13 cellular contexts compared by ENCODE assay signal in genomic region chr13:50521750-50522149, GRCh38.
DNase-seq lines count a peak whose midpoint lies in the region; ATAC-seq and TF ChIP-seq lines count a peak whose summit lies in the region.
"Had no signal": no experiment of that assay in that cellular context is flagged by ENCODE, and none has a peak within 500 bp of the region (broad histone marks: within the 10 kb centered on the region; RNA-seq: fewer than 3 reads in every experiment).

No MANE protein-coding gene starts in this region.

- no peak overlapping the region for H3K27ac Mint-ChIP-seq in activated naive CD4-positive, alpha-beta T cell treated with anti-CD3 and anti-CD28 coated beads for 36 hours
- no peak overlapping the region for H3K27ac Mint-ChIP-seq in Calu3 (ENCODE audit: unreplicated experiment)
- H3K27ac Mint-ChIP-seq: CD4-positive, alpha-beta T cell; T-cell had no signal

- no peak overlapping the region for H3K4ac ChIP-seq in neuronal stem cell (ENCODE audit: low read length)

- BruUV-seq in Panc1 (replicated peaks; lab: Mats Ljungman, UMichigan) (no TSS peak), Calu3 (replicated peaks; lab: Mats Ljungman, UMichigan) (no TSS peak)

- ATAC-seq in Panc1 (no peak), GM18909 (IDR thresholded peaks at IDR 0.05; ENCODE audit: poor library complexity, unreplicated experiment) (no peak), GM18520 (IDR thresholded peaks at IDR 0.05; ENCODE audit: unreplicated experiment) (no peak)
- ATAC-seq: T-cell had no signal

- H3K4me1 ChIP-seq in BLaER1 treated with 17β-estradiol and CSF1 and Interleukin-3, amounts not matched to agents 10 nM and 100 nM, result peaks cover 43 to 65% (median 53%) of the 10 kb centered on the region in 10 experiments
- peaks cover 14% of the 10 kb centered on the region; the same call in 1 of the 2 replicates for H3K4me1 ChIP-seq in Panc1 (ENCODE audit: control insufficient read depth, insufficient read depth, low read length)
- H3K4me1 ChIP-seq in neuronal stem cell (ENCODE audit: control insufficient read depth in 2 of 2, insufficient read depth in 1 of 2, low read depth in 1 of 2, low read length in 2 of 2), result peaks cover 2% of the 10 kb centered on the region in 2 donors

- no peak overlapping the region for H2BK15ac ChIP-seq in neuronal stem cell (ENCODE audit: low read length)

- TF ChIP-seq CTCF in Panc1 (IDR thresholded peaks at IDR 0.05) (no peak), fibroblast of villous mesenchyme (IDR thresholded peaks at IDR 0.05; ENCODE audit: insufficient read depth, low read depth, low read length) (no peak), Calu3 (IDR thresholded peaks at IDR 0.05; ENCODE audit: unreplicated experiment) (no peak)

- H3K9ac ChIP-seq in BLaER1 treated with 17β-estradiol and CSF1 and Interleukin-3, amounts not matched to agents 10 nM and 100 nM, result peak overlapping the region in 1 of 11 experiments; percentile 54; a peak in 3 of 22 replicates
- no peak overlapping the region for H3K9ac ChIP-seq in neuronal stem cell (ENCODE audit: low read depth, low read length, poor library complexity)
- H3K9ac ChIP-seq: KMS-11 had no signal

- H3K18ac ChIP-seq in neuronal stem cell (ENCODE audit: low read length), result no peak overlapping the region

- H3K79me1 ChIP-seq in neuronal stem cell (ENCODE audit: low read depth, low read length), result no peaks in the 10 kb centered on the region

- no CpG with 5 or more reads among the region's 3 CpGs for WGBS in neuronal stem cell (ENCODE audit: extremely low coverage in 2 of 2, insufficient read length in 2 of 2, insufficient replicate concordance in 1 of 2), 2 donors

- DNase-seq in Panc1 (ENCODE audit: low read depth, low spot score), result no peak
- DNase-seq in fibroblast of villous mesenchyme (ENCODE audit: low read depth), result peak; percentile 84
- DNase-seq in neuronal stem cell (ENCODE audit: low spot score), result no peak
- no peak for DNase-seq in activated naive CD4-positive, alpha-beta T cell treated with anti-CD3 and anti-CD28 coated beads for 36 hours
- DNase-seq in Calu3, result no peak
- DNase-seq: caudate nucleus; CD4-positive, alpha-beta T cell; NCI-H524 treated with DMSO at 0.1 percent for 48 hours; T-cell had no signal

- POLR2A ChIA-PET in Panc1 (lab: Charles Lee), result interaction anchor here (0.6 kb wide), 1 partner anchor 79 kb away, joined by 3 read pairs; no protein-coding TSS in a partner anchor

- H3K4me2 ChIP-seq in BLaER1 treated with 17β-estradiol and CSF1 and Interleukin-3, amounts not matched to agents 10 nM and 100 nM, result peak overlapping the region; percentile 42 to 77 (median 59)
- H3K4me2 ChIP-seq in neuronal stem cell (ENCODE audit: insufficient read depth, low read length, poor library complexity, severe bottlenecking), result no peak overlapping the region
- H3K4me2 ChIP-seq: KMS-11 had no signal

- peaks cover 2% of the 10 kb centered on the region for H3K4me1 Mint-ChIP-seq in activated naive CD4-positive, alpha-beta T cell treated with anti-CD3 and anti-CD28 coated beads for 36 hours (ENCODE audit: low read depth)
- peaks cover 11% of the 10 kb centered on the region for H3K4me1 Mint-ChIP-seq in Calu3 (ENCODE audit: low read depth, unreplicated experiment)

- H3K4me3 Mint-ChIP-seq in activated naive CD4-positive, alpha-beta T cell treated with anti-CD3 and anti-CD28 coated beads for 36 hours, result no peak overlapping the region
- no peak overlapping the region for H3K4me3 Mint-ChIP-seq in Calu3 (ENCODE audit: low read depth, unreplicated experiment)
- H3K4me3 Mint-ChIP-seq: CD4-positive, alpha-beta T cell; T-cell had no signal

- H3K4me3 ChIP-seq in BLaER1 treated with 17β-estradiol and CSF1 and Interleukin-3, amounts not matched to agents 10 nM and 100 nM, result no peak overlapping the region
- H3K4me3 ChIP-seq in Panc1 (ENCODE audit: low read depth in 2 of 2, low read length in 2 of 2) (no peak overlapping the region), fibroblast of villous mesenchyme (ENCODE audit: low read depth, low read length) (no peak overlapping the region), neuronal stem cell (ENCODE audit: low read length in 2 of 2) (no peak overlapping the region)

- in situ Hi-C loops in Panc1 (cut with HindIII; ENCODE audit: low pct_unique_long_range_greater_than_20kb, low sequenced_read_pairs), result no loop called here

- no peak overlapping the region for H4K8ac ChIP-seq in neuronal stem cell (ENCODE audit: low read depth, low read length)

- no peak overlapping the region for H2BK120ac ChIP-seq in neuronal stem cell (ENCODE audit: low read depth, low read length)

- H3K36me3 Mint-ChIP-seq in activated naive CD4-positive, alpha-beta T cell treated with anti-CD3 and anti-CD28 coated beads for 36 hours (ENCODE audit: low read depth), result no peaks in the 10 kb centered on the region
- no peaks in the 10 kb centered on the region for H3K36me3 Mint-ChIP-seq in Calu3 (ENCODE audit: insufficient read depth, unreplicated experiment)
- H3K36me3 Mint-ChIP-seq: T-cell had no signal

- CTCF ChIA-PET in Panc1 (lab: Charles Lee) (no interaction called here), Calu3 (lab: Charles Lee) (no interaction called here)
- CTCF ChIA-PET in activated naive CD4-positive, alpha-beta T cell treated with anti-CD3 and anti-CD28 coated beads for 36 hours (lab: Charles Lee), result no interaction called here

- H3K9me3 ChIP-seq in BLaER1 treated with 17β-estradiol and CSF1 and Interleukin-3, amounts not matched to agents 10 nM and 100 nM (replicated peaks in 1 of 11), result peaks cover 0 to 15% (median 0%) of the 10 kb centered on the region in 11 experiments; a peak in 2 of 22 replicates
- H3K9me3 ChIP-seq in Panc1 (ENCODE audit: control insufficient read depth, insufficient read depth, low read depth, low read length) (no peaks in the 10 kb centered on the region), neuronal stem cell (replicated peaks in 1 of 2; ENCODE audit: control insufficient read depth in 2 of 2, insufficient read depth in 1 of 2, low read depth in 1 of 2, low read length in 2 of 2) (no peaks in the 10 kb centered on the region)

- no peaks in the 10 kb centered on the region for H3K9me3 Mint-ChIP-seq in activated naive CD4-positive, alpha-beta T cell treated with anti-CD3 and anti-CD28 coated beads for 36 hours
- H3K9me3 Mint-ChIP-seq in Calu3 (ENCODE audit: low read depth, unreplicated experiment), result no peaks in the 10 kb centered on the region
- H3K9me3 Mint-ChIP-seq: CD4-positive, alpha-beta T cell; T-cell had no signal

- H3K36me3 ChIP-seq in BLaER1 treated with 17β-estradiol and CSF1 and Interleukin-3, amounts not matched to agents 10 nM and 100 nM, result no peaks in the 10 kb centered on the region
- H3K36me3 ChIP-seq in Panc1 (ENCODE audit: control insufficient read depth, insufficient read depth, low read length), result no peaks in the 10 kb centered on the region
- no peaks in the 10 kb centered on the region for H3K36me3 ChIP-seq in neuronal stem cell (replicated peaks in 1 of 2; ENCODE audit: control insufficient read depth in 2 of 2, insufficient read depth in 2 of 2, low read length in 2 of 2)

- H3K23ac ChIP-seq in neuronal stem cell (ENCODE audit: low read depth, low read length, poor library complexity), result no peak overlapping the region

- H3K27me3 ChIP-seq in BLaER1 treated with 17β-estradiol and CSF1 and Interleukin-3, amounts not matched to agents 10 nM and 100 nM, result no peaks in the 10 kb centered on the region
- no peaks in the 10 kb centered on the region for H3K27me3 ChIP-seq in Panc1 (ENCODE audit: control insufficient read depth, insufficient read depth, low read length)
- no peaks in the 10 kb centered on the region for H3K27me3 ChIP-seq in neuronal stem cell (ENCODE audit: control insufficient read depth in 3 of 3, insufficient read depth in 3 of 3, low read depth in 1 of 3, low read length in 3 of 3)

- H3K27ac ChIP-seq in BLaER1 treated with 17β-estradiol and CSF1 and Interleukin-3, amounts not matched to agents 10 nM and 100 nM, result peak overlapping the region in 9 of 11 experiments; percentile 8 to 48 (median 29); a peak in 9 of 22 replicates
- H3K27ac ChIP-seq in Panc1 (ENCODE audit: low read length), result peak overlapping the region; percentile 71
- H3K27ac ChIP-seq in neuronal stem cell (replicated peaks; ENCODE audit: low read length), result no peak overlapping the region
- H3K27ac ChIP-seq: KMS-11 had no signal

- H2BK12ac ChIP-seq in neuronal stem cell (ENCODE audit: low read length), result no peak overlapping the region

- no peak overlapping the region for H2AK5ac ChIP-seq in neuronal stem cell (ENCODE audit: low read depth, low read length)

- H4K20me1 ChIP-seq in BLaER1 treated with 17β-estradiol and CSF1 and Interleukin-3, amounts not matched to agents 10 nM and 100 nM, result no peaks in the 10 kb centered on the region

- intact Hi-C loops in Panc1 (cut with micrococcal nuclease; ENCODE audit: unreplicated experiment), result no loop called here
- intact Hi-C loops in activated naive CD4-positive, alpha-beta T cell treated with anti-CD3 and anti-CD28 coated beads for 36 hours (cut with micrococcal nuclease), result loop anchor here (10.0 kb wide), 1 partner anchor 347 kb away; no protein-coding TSS in a partner anchor
- intact Hi-C loops in Calu3 (cut with micrococcal nuclease; ENCODE audit: unreplicated experiment), result no loop called here

- H2BK5ac ChIP-seq in neuronal stem cell (ENCODE audit: low read length), result no peak overlapping the region

- no peak overlapping the region for H3K14ac ChIP-seq in neuronal stem cell (ENCODE audit: low read length)

- no peak overlapping the region for H4K91ac ChIP-seq in neuronal stem cell (ENCODE audit: low read depth, low read length, poor library complexity)

- peaks cover 12% of the 10 kb centered on the region for H3K27me3 Mint-ChIP-seq in activated naive CD4-positive, alpha-beta T cell treated with anti-CD3 and anti-CD28 coated beads for 36 hours (ENCODE audit: low read depth)
- H3K27me3 Mint-ChIP-seq in Calu3 (ENCODE audit: unreplicated experiment), result no peaks in the 10 kb centered on the region
- H3K27me3 Mint-ChIP-seq: CD4-positive, alpha-beta T cell had no signal

- peak overlapping the region; percentile 2 for H2AFZ ChIP-seq in neuronal stem cell (ENCODE audit: low read length)
